1 cellular context compared by ENCODE assay signal in genomic region chr22:37147186-37147990, GRCh38.
A peak's percentile ranks its signal among the peaks of the same experiment; 100 is the strongest.
TF ChIP-seq lines count a peak whose summit lies in the region.

No MANE protein-coding gene starts in this region.

TF ChIP-seq in K562, 482 proteins besides CTCF, POLR2A, EP300 and RAD21:
- TF ChIP-seq CCNT2 (IDR thresholded peaks at IDR 0.05; ENCODE audit: borderline replicate concordance, extremely low read depth, insufficient read length, low read depth, low read length) (no peak), ZNF764 (CRISPR knock-in tag; IDR thresholded peaks at IDR 0.05; ENCODE audit: low read depth) (no peak), RBM25 (IDR thresholded peaks at IDR 0.05; ENCODE audit: low read depth, low read length, severe bottlenecking) (peak; percentile 56), FOXP4 (CRISPR knock-in tag; IDR thresholded peaks at IDR 0.05; ENCODE audit: borderline replicate concordance) (no peak), BCOR (IDR thresholded peaks at IDR 0.05) (peak; percentile 64; the same call in 1 of the 2 replicates), SNRNP70 (optimal IDR thresholded peaks at IDR 0.05; ENCODE audit: low read depth, low read length) (no peak), SMAD1 (IDR thresholded peaks at IDR 0.05; ENCODE audit: low read depth, low read length, partially characterized antibody) (no peak), EZH2 (IDR thresholded peaks at IDR 0.05; ENCODE audit: borderline replicate concordance, low read depth, low read length) (no peak), ADNP (tag; IDR thresholded peaks at IDR 0.05) (peak; percentile 48; the same call in 1 of the 2 replicates), SMARCE1 (IDR thresholded peaks at IDR 0.05) (no peak)
